15 cellular contexts compared by ENCODE assay signal in the genomic region with DNA sequence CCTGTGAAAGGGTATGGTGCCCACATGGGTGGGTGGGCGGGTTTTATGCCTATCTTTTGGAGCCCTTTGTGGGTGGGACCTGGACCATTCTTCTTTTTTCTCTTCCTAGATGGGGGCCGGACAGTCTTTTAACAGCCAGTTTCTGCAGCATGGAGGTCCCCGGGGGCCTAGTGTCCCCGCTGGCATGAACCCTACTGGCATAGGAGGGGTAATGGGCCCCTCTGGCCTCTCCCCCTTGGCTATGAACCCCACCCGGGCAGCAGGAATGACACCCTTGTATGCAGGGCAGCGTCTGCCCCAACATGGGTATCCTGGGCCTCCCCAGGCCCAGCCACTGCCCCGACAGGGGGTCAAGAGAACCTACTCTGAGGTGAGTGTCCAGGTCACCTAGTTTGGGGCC. TPM values are rescaled to one million over a fixed set of nuclear protein-coding genes. Genes with fewer than 3 reads are reported as not detected.
DNase-seq lines count a peak whose midpoint lies in the region; ATAC-seq and TF ChIP-seq lines count a peak whose summit lies in the region.
"Had no signal": no experiment of that assay in that cellular context is flagged by ENCODE, and none has a peak within 500 bp of the region (broad histone marks: within the 10 kb centered on the region; RNA-seq: fewer than 3 reads in every experiment).

No MANE protein-coding gene starts in this region.

- H3K4me3 Mint-ChIP-seq in naive thymus-derived CD4-positive, alpha-beta T cell = no peak overlapping the region
- H3K4me3 Mint-ChIP-seq: CD4-positive, CD25-positive, alpha-beta regulatory T cell; GM23338; H9 had no signal

- peaks cover under 1 to 23% (median 17%) of the 10 kb centered on the region in 7 donors for H3K4me1 Mint-ChIP-seq in naive thymus-derived CD4-positive, alpha-beta T cell

- TF ChIP-seq CTCF in left ventricle myocardium inferior (IDR thresholded peaks at IDR 0.05; ENCODE audit: borderline replicate concordance) = no peak
- TF ChIP-seq CTCF in right atrium auricular region (IDR thresholded peaks at IDR 0.05) = no peak

- intact Hi-C loops in left ventricle myocardium inferior (cut with micrococcal nuclease) = no loop called here
- intact Hi-C loops in naive thymus-derived CD4-positive, alpha-beta T cell (cut with micrococcal nuclease) = no loop called here

- POLR2A ChIA-PET in naive thymus-derived CD4-positive, alpha-beta T cell (lab: Charles Lee) = interaction anchor here (0.6 kb wide), 1 partner anchor 62 kb away, joined by 4 read pairs; no protein-coding TSS in a partner anchor

- DNase-seq in left ventricle myocardium inferior (no peak), right atrium auricular region (ENCODE audit: low spot score) (no peak), HuH-7.5 (ENCODE audit: low spot score) (peak; percentile 4)
- no peak for DNase-seq in naive thymus-derived CD4-positive, alpha-beta T cell
- no peak for DNase-seq in central memory CD4-positive, alpha-beta T cell
- DNase-seq: CD4-positive, CD25-positive, alpha-beta regulatory T cell; DMS 273 treated with DMSO at 0.1 percent for 48 hours; DMS79; H9 had no signal

- H3K27ac Mint-ChIP-seq in naive thymus-derived CD4-positive, alpha-beta T cell = no peak overlapping the region
- H3K27ac Mint-ChIP-seq: CD4-positive, CD25-positive, alpha-beta regulatory T cell; GM23338; H9 had no signal

- no peak for ATAC-seq in naive thymus-derived CD4-positive, alpha-beta T cell
- no peak for ATAC-seq in GM21390 (IDR thresholded peaks at IDR 0.05; ENCODE audit: unreplicated experiment)
- ATAC-seq in GM21576 (IDR thresholded peaks at IDR 0.05; ENCODE audit: unreplicated experiment) = no peak
- ATAC-seq: GM23338, HepG2 had no signal

- H3K4me1 ChIP-seq in left ventricle myocardium inferior (peaks cover 56% of the 10 kb centered on the region), right atrium auricular region (peaks cover 0 to 46% of the 10 kb centered on the region in 2 donors)
- H3K4me1 ChIP-seq in naive thymus-derived CD4-positive, alpha-beta T cell (ENCODE audit: control insufficient read depth in 2 of 2, insufficient read depth in 2 of 2, low read length in 2 of 2) = peaks cover 10 to 20% of the 10 kb centered on the region in 2 donors

- CTCF ChIA-PET in naive thymus-derived CD4-positive, alpha-beta T cell (lab: Charles Lee) = no interaction called here

- H3K27me3 Mint-ChIP-seq in naive thymus-derived CD4-positive, alpha-beta T cell = no peaks in the 10 kb centered on the region
- H3K27me3 Mint-ChIP-seq: CD4-positive, CD25-positive, alpha-beta regulatory T cell had no signal

- peaks cover 0 to 12% (median 5%) of the 10 kb centered on the region in 5 donors for H3K36me3 Mint-ChIP-seq in naive thymus-derived CD4-positive, alpha-beta T cell

- H3K27ac ChIP-seq in left ventricle myocardium inferior (replicated peaks) (peak overlapping the region; percentile 28), right atrium auricular region (no peak overlapping the region)
- H3K27ac ChIP-seq in naive thymus-derived CD4-positive, alpha-beta T cell (ENCODE audit: low read depth, low read length) = peak overlapping the region; percentile 29
- H3K27ac ChIP-seq: 22Rv1; BLaER1 treated with 17β-estradiol and CSF1 and Interleukin-3, amounts not matched to agents 10 nM and 100 nM had no signal

- H3K36me3 ChIP-seq in left ventricle myocardium inferior (peaks cover 62% of the 10 kb centered on the region), right atrium auricular region (peaks cover 41% of the 10 kb centered on the region)
- peaks cover 5 to 62% (median 15%) of the 10 kb centered on the region in 3 experiments for H3K36me3 ChIP-seq in naive thymus-derived CD4-positive, alpha-beta T cell (ENCODE audit: control insufficient read depth in 2 of 3, insufficient read depth in 3 of 3, low read length in 3 of 3)

- H3K4me3 ChIP-seq in left ventricle myocardium inferior (no peak overlapping the region), right atrium auricular region (no peak overlapping the region)
- no peak overlapping the region for H3K4me3 ChIP-seq in naive thymus-derived CD4-positive, alpha-beta T cell (ENCODE audit: low read length)
- H3K4me3 ChIP-seq: BLaER1 treated with 17β-estradiol and CSF1 and Interleukin-3, amounts not matched to agents 10 nM and 100 nM; GM23338 had no signal

- no peaks in the 10 kb centered on the region for H3K9me3 Mint-ChIP-seq in naive thymus-derived CD4-positive, alpha-beta T cell
- H3K9me3 Mint-ChIP-seq: CD4-positive, CD25-positive, alpha-beta regulatory T cell; GM23338; H9 had no signal

- H3K9me3 ChIP-seq in left ventricle myocardium inferior (replicated peaks) (no peaks in the 10 kb centered on the region), right atrium auricular region (no peaks in the 10 kb centered on the region)
- no peaks in the 10 kb centered on the region for H3K9me3 ChIP-seq in naive thymus-derived CD4-positive, alpha-beta T cell (ENCODE audit: control insufficient read depth in 2 of 3, low read length in 3 of 3)
- H3K9me3 ChIP-seq: BLaER1 treated with 17β-estradiol and CSF1 and Interleukin-3, amounts not matched to agents 10 nM and 100 nM had no signal

- H3K27me3 ChIP-seq in left ventricle myocardium inferior (ENCODE audit: low read depth) = no peaks in the 10 kb centered on the region
- no peaks in the 10 kb centered on the region for H3K27me3 ChIP-seq in right atrium auricular region
- H3K27me3 ChIP-seq in naive thymus-derived CD4-positive, alpha-beta T cell (ENCODE audit: control insufficient read depth in 2 of 2, insufficient read depth in 2 of 2, low read length in 2 of 2) = no peaks in the 10 kb centered on the region
- H3K27me3 ChIP-seq: BLaER1 treated with 17β-estradiol and CSF1 and Interleukin-3, amounts not matched to agents 10 nM and 100 nM had no signal

RNA-seq across cellular contexts. Expression of a gene that starts 9.1 kb away (rescaled TPM):
- total RNA-seq in left ventricle myocardium inferior (62.7 TPM), right atrium auricular region (10 to 100 TPM; 14.1 to 21.3 TPM)
- total RNA-seq in naive thymus-derived CD4-positive, alpha-beta T cell = 100 to 1,000 TPM; 108 to 187 (median 144) TPM
- polyA plus RNA-seq in naive thymus-derived CD4-positive, alpha-beta T cell = 1 to 10 TPM; 4.4 to 7.7 TPM

RNA-seq across cellular contexts. Expression of a gene that starts 38.7 kb away (rescaled TPM):
- total RNA-seq in left ventricle myocardium inferior (470 TPM), right atrium auricular region (100 to 1,000 TPM; 820 to 834 TPM)
- 1,000 to 10,000 TPM in 1 of 5 experiments, 100 to 1,000 TPM in 4; 535 to 1,748 (median 620) TPM for total RNA-seq in naive thymus-derived CD4-positive, alpha-beta T cell
- polyA plus RNA-seq in naive thymus-derived CD4-positive, alpha-beta T cell = 1,000 to 10,000 TPM; 3,113 to 3,303 TPM

Comparison
In these comparisons a context has a peak if more than half of its experiments do, and no peak if none do; other contexts are left out.
1. H3K27ac ChIP-seq: peak in left ventricle myocardium inferior (single experiment) and naive thymus-derived CD4-positive, alpha-beta T cell (single experiment); none in right atrium auricular region (0 of 2).